In the genomic region with DNA sequence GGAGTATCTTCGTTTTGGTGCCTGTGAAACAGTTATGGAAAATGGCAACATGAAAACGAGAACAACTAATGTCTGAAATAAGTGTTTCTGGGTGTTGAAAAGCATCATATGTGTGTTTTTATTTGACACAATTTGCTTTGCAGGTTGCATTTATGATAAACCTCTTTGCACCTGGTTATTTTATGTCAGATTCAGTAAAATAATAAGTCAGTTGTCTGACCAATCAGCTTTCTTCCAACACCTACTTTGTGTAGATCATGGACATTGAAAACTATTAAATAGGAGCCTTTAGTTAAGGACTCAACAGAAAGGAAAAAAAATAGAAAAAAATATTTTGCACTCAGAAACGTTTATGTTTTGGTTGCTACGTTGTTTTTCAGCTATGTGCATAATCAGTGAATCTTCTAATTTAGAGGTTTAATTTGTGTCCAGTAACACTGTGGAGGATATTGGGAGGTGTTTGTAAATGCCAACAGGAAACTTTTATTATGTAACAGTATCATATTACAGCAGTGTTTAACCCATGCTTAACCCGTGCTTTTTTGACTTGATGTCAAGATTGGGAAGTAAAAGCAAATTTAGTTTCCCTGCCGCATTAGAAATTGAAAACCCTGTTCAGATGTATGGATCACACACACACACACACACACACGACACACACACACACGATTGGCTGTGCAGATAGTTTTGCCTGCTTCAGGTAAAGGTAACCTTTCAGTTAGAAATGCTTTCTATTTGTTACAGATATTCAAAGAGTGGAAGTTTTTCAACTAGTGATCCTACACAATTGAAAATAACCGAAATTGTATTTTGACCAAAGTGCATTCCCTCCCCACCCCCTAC, we compare ENCODE assay signal across 10 cellular contexts. TPM values are rescaled to one million over a fixed set of nuclear protein-coding genes. Genes with fewer than 3 reads are reported as not detected.
DNase-seq lines count a peak whose midpoint lies in the region; ATAC-seq and TF ChIP-seq lines count a peak whose summit lies in the region.
"Had no signal": no experiment of that assay in that cellular context is flagged by ENCODE, and none has a peak within 500 bp of the region (broad histone marks: within the 10 kb centered on the region; RNA-seq: fewer than 3 reads in every experiment).

No MANE protein-coding gene starts in this region.

- no peak overlapping the region for H2AFZ ChIP-seq in hepatocyte

- peak overlapping the region; percentile 10 for H3K4me3 Mint-ChIP-seq in activated naive CD8-positive, alpha-beta T cell
- no peak overlapping the region for H3K4me3 Mint-ChIP-seq in activated naive CD8-positive, alpha-beta T cell treated with anti-CD3 and anti-CD28 coated beads for 36 hours
- H3K4me3 Mint-ChIP-seq in T-cell, result peak overlapping the region; percentile 90 to 97 (median 96)

- POLR2A ChIA-PET in T-cell (lab: Charles Lee), result interaction anchor here in 1 of 2 donors (0.7 kb wide), 1 partner anchor 286 kb away, joined by 3 read pairs; no protein-coding TSS in a partner anchor

- H3K4me1 ChIP-seq in hepatocyte (ENCODE audit: insufficient read depth) (peaks cover 12% of the 10 kb centered on the region), thoracic aorta (ENCODE audit: control insufficient read depth in 1 of 2, low read depth in 2 of 2) (peaks cover 0 to 20% of the 10 kb centered on the region in 2 donors)

- H3K9me3 Mint-ChIP-seq in activated naive CD8-positive, alpha-beta T cell (ENCODE audit: low read depth), result no peaks in the 10 kb centered on the region
- H3K9me3 Mint-ChIP-seq in activated naive CD8-positive, alpha-beta T cell treated with anti-CD3 and anti-CD28 coated beads for 36 hours, result no peaks in the 10 kb centered on the region
- H3K9me3 Mint-ChIP-seq in T-cell, result no peaks in the 10 kb centered on the region

- H3K27me3 ChIP-seq in hepatocyte (no peaks in the 10 kb centered on the region), thoracic aorta (replicated peaks; ENCODE audit: insufficient read depth) (no peaks in the 10 kb centered on the region)

- DNase-seq in activated naive CD8-positive, alpha-beta T cell treated with anti-CD3 and anti-CD28 coated beads for 36 hours, result no peak
- DNase-seq in T-cell (no peak), hepatocyte (ENCODE audit: low spot score) (no peak), thoracic aorta (ENCODE audit: low spot score) (no peak), medulla oblongata (ENCODE audit: extremely low spot score) (no peak)
- DNase-seq: activated effector memory CD4-positive, alpha-beta T cell treated with anti-CD3 and anti-CD28 coated beads, Interleukin-2, amount 50 U/mL, for 16 hours; DMS79 had no signal

- CTCF ChIA-PET in T-cell (lab: Charles Lee), result interaction anchor here in 1 of 2 donors (0.7 kb wide), 1 partner anchor 898 kb away, joined by 3 read pairs; no protein-coding TSS in a partner anchor

- H4K20me1 ChIP-seq in hepatocyte (ENCODE audit: insufficient read depth, poor library complexity, severe bottlenecking), result peaks cover 26% of the 10 kb centered on the region

- peaks cover 59% of the 10 kb centered on the region for H3K79me2 ChIP-seq in hepatocyte

- H3K4me2 ChIP-seq in hepatocyte, result peak overlapping the region; percentile 88

- ATAC-seq in T-cell (replicated peaks in 1 of 4) (no peak), thoracic aorta (ENCODE audit: insufficient number of reproducible peaks, low FRiP score, low read depth) (no peak), HG03469 (IDR thresholded peaks at IDR 0.05; ENCODE audit: unreplicated experiment) (no peak), GM19463 (IDR thresholded peaks at IDR 0.05; ENCODE audit: unreplicated experiment) (no peak)

- TF ChIP-seq CTCF in hepatocyte (IDR thresholded peaks at IDR 0.05; ENCODE audit: poor library complexity), result no peak
- no peak for TF ChIP-seq CTCF in thoracic aorta (IDR thresholded peaks at IDR 0.05)

- H3K9me3 ChIP-seq in hepatocyte (ENCODE audit: low read depth) (no peaks in the 10 kb centered on the region), thoracic aorta (no peaks in the 10 kb centered on the region)

- no peak overlapping the region for H3K27ac Mint-ChIP-seq in activated naive CD8-positive, alpha-beta T cell
- no peak overlapping the region for H3K27ac Mint-ChIP-seq in activated naive CD8-positive, alpha-beta T cell treated with anti-CD3 and anti-CD28 coated beads for 36 hours
- H3K27ac Mint-ChIP-seq in T-cell, result no peak overlapping the region

- peaks cover 2% of the 10 kb centered on the region for H3K36me3 Mint-ChIP-seq in activated naive CD8-positive, alpha-beta T cell
- peaks cover 9% of the 10 kb centered on the region for H3K36me3 Mint-ChIP-seq in activated naive CD8-positive, alpha-beta T cell treated with anti-CD3 and anti-CD28 coated beads for 36 hours
- no peaks in the 10 kb centered on the region for H3K36me3 Mint-ChIP-seq in T-cell

- no peaks in the 10 kb centered on the region for H3K36me3 ChIP-seq in hepatocyte (replicated peaks; ENCODE audit: insufficient read depth, low read depth)
- H3K36me3 ChIP-seq in thoracic aorta, result no peaks in the 10 kb centered on the region

- H3K27me3 Mint-ChIP-seq in activated naive CD8-positive, alpha-beta T cell, result peaks cover 7% of the 10 kb centered on the region
- peaks cover 13% of the 10 kb centered on the region for H3K27me3 Mint-ChIP-seq in activated naive CD8-positive, alpha-beta T cell treated with anti-CD3 and anti-CD28 coated beads for 36 hours
- H3K27me3 Mint-ChIP-seq in T-cell, result peaks cover 0 to 3% of the 10 kb centered on the region in 2 donors

- peak overlapping the region; percentile 98 for H3K4me3 ChIP-seq in hepatocyte
- peak overlapping the region; percentile 93 for H3K4me3 ChIP-seq in thoracic aorta

- no peaks in the 10 kb centered on the region for H3K9me2 ChIP-seq in hepatocyte (replicated peaks; ENCODE audit: insufficient read depth)

- 53% methylated on average over 9 of the region's 9 CpGs for WGBS in hepatocyte (ENCODE audit: low lambda C conversion rate, missing lambda C conversion rate)

- no peak overlapping the region for H3K27ac ChIP-seq in hepatocyte
- no peak overlapping the region for H3K27ac ChIP-seq in thoracic aorta

- peaks cover 20% of the 10 kb centered on the region for H3K4me1 Mint-ChIP-seq in activated naive CD8-positive, alpha-beta T cell (ENCODE audit: low read depth)
- peaks cover 35% of the 10 kb centered on the region for H3K4me1 Mint-ChIP-seq in activated naive CD8-positive, alpha-beta T cell treated with anti-CD3 and anti-CD28 coated beads for 36 hours
- peaks cover 16 to 32% (median 19%) of the 10 kb centered on the region in 3 donors for H3K4me1 Mint-ChIP-seq in T-cell

RNA-seq across cellular contexts. Expression of gene PKP4, which starts 2.6 kb away (rescaled TPM):
- 10 to 100 TPM; 35.3 to 38.2 TPM for total RNA-seq in activated naive CD8-positive, alpha-beta T cell treated with anti-CD3 and anti-CD28 coated beads for 36 hours
- total RNA-seq in T-cell, result 10 to 100 TPM; 17.3 to 23.1 (median 20.3) TPM
- total RNA-seq in hepatocyte, result 32.2 and 43.3 TPM in 2 replicates
- 7.5 and 10.6 TPM in 2 replicates for polyA plus RNA-seq in hepatocyte
- total RNA-seq in thoracic aorta, result 10 to 100 TPM; 28.0 to 49.1 TPM

RNA-seq across cellular contexts. Expression of gene CCDC148, which starts 2.8 kb away (rescaled TPM):
- total RNA-seq in activated naive CD8-positive, alpha-beta T cell treated with anti-CD3 and anti-CD28 coated beads for 36 hours, result not detected
- total RNA-seq in T-cell (not detected), hepatocyte (1.6 and 2.2 TPM in 2 replicates), thoracic aorta (under 1 TPM in 1 of 2 donors, not detected in 1; 0.71 TPM)
- 0.62 and 1.7 TPM in 2 replicates for polyA plus RNA-seq in hepatocyte
